Comparison of ENCODE assay signal across 1 cellular context in genomic region chr6:125363360-125364121, GRCh38.
TF ChIP-seq lines count a peak whose summit lies in the region.

No MANE protein-coding gene starts in this region.

TF ChIP-seq in HepG2, 621 proteins besides CTCF, POLR2A, EP300 and RAD21 (continued from another document and continues in another):
- no peak for TF ChIP-seq REST (IDR thresholded peaks at IDR 0.05; ENCODE audit: borderline replicate concordance in 1 of 2, low read depth in 1 of 2, low read length in 2 of 2)
- TF ChIP-seq RARA (CRISPR knock-in tag; IDR thresholded peaks at IDR 0.05), result no peak
- no peak for TF ChIP-seq ZNF883 (CRISPR knock-in tag; IDR thresholded peaks at IDR 0.05; ENCODE audit: not compliant biosample characterization)
- no peak for TF ChIP-seq ZNF569 (CRISPR knock-in tag; IDR thresholded peaks at IDR 0.05; ENCODE audit: borderline replicate concordance)
- no peak for TF ChIP-seq GATA4 (IDR thresholded peaks at IDR 0.05; ENCODE audit: borderline replicate concordance, low read depth)
- no peak for TF ChIP-seq NFAT5 (CRISPR knock-in tag; IDR thresholded peaks at IDR 0.05)
- no peak for TF ChIP-seq ZSCAN31 (CRISPR knock-in tag; IDR thresholded peaks at IDR 0.05; ENCODE audit: low read depth)
- no peak for TF ChIP-seq CSRNP2 (CRISPR knock-in tag; conservative IDR thresholded peaks at IDR 0.05; ENCODE audit: low read depth)
- no peak for TF ChIP-seq NCOR1 (IDR thresholded peaks at IDR 0.05; ENCODE audit: borderline replicate concordance, low read length)
- TF ChIP-seq ZNF280D (CRISPR knock-in tag; IDR thresholded peaks at IDR 0.05), result no peak
- TF ChIP-seq AKNA (CRISPR knock-in tag; IDR thresholded peaks at IDR 0.05; ENCODE audit: borderline replicate concordance), result no peak
- 0 out of 2 replicates have a peak, but pooled peaks have one; percentile 23 for TF ChIP-seq CBX2 (IDR thresholded peaks at IDR 0.05; ENCODE audit: low read depth, low read length)
- peak; percentile 90; the same call in 1 of the 2 replicates for TF ChIP-seq CBX2 (CRISPR knock-in tag; IDR thresholded peaks at IDR 0.05; ENCODE audit: low read depth)
- peak; percentile 85 for TF ChIP-seq ZNF800 (CRISPR knock-in tag; IDR thresholded peaks at IDR 0.05)
- no peak for TF ChIP-seq SIX4 (CRISPR knock-in tag; IDR thresholded peaks at IDR 0.05)
- TF ChIP-seq SP5 (CRISPR knock-in tag; IDR thresholded peaks at IDR 0.05; ENCODE audit: borderline replicate concordance, low read depth), result no peak
- TF ChIP-seq NFE2L1 (CRISPR knock-in tag; IDR thresholded peaks at IDR 0.05; ENCODE audit: borderline replicate concordance), result no peak
- no peak for TF ChIP-seq ZBTB8A (CRISPR knock-in tag; IDR thresholded peaks at IDR 0.05; ENCODE audit: borderline replicate concordance, low read depth)
- TF ChIP-seq ZBTB7A (CRISPR knock-in tag; IDR thresholded peaks at IDR 0.05), result no peak
- TF ChIP-seq ZNF891 (CRISPR knock-in tag; IDR thresholded peaks at IDR 0.05), result peak; percentile 52; the same call in 1 of the 2 replicates
- no peak for TF ChIP-seq IKZF4 (CRISPR knock-in tag; IDR thresholded peaks at IDR 0.05; ENCODE audit: borderline replicate concordance, low read depth, not compliant biosample characterization)
- TF ChIP-seq TAF1 (CRISPR knock-in tag; IDR thresholded peaks at IDR 0.05), result no peak
- TF ChIP-seq ZNF687 (CRISPR knock-in tag; IDR thresholded peaks at IDR 0.05), result peak; percentile 59
- TF ChIP-seq GFI1 (CRISPR knock-in tag; IDR thresholded peaks at IDR 0.05; ENCODE audit: borderline replicate concordance), result no peak
- 0 out of 2 replicates have a peak, but pooled peaks have one; percentile 28 for TF ChIP-seq ZNF839 (CRISPR knock-in tag; IDR thresholded peaks at IDR 0.05; ENCODE audit: borderline replicate concordance)
- TF ChIP-seq MYC (CRISPR knock-in tag; IDR thresholded peaks at IDR 0.05; ENCODE audit: borderline replicate concordance), result peak; percentile 26; the same call in 1 of the 2 replicates
- peak; percentile 51; the same call in 1 of the 2 replicates for TF ChIP-seq TBX2 (CRISPR knock-in tag; IDR thresholded peaks at IDR 0.05; ENCODE audit: borderline replicate concordance)
- no peak for TF ChIP-seq ZNF678 (CRISPR knock-in tag; IDR thresholded peaks at IDR 0.05)
- TF ChIP-seq ARNT2 (CRISPR knock-in tag; IDR thresholded peaks at IDR 0.05; ENCODE audit: low read depth), result no peak
